Comparison of ENCODE assay signal across 2 cellular contexts in the genomic region with DNA sequence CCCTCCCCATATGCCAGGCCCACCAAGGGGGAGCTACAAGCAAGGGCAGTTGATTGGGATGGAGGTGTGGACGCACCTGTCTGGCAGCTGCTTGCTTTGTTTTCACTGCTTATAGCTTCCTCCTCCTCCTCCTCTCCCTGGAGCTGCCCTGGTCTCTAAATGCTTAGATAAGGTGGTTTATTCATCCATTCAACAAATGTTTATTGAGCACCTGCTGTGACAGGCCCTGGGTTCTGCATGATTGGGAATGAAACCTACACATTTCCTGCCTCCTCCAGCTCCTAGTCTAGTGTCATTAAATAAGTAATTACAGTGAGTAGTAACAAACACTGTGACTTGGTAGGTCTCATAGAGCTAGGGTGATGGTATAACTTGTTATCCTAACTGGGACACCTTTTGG.
TF ChIP-seq lines count a peak whose summit lies in the region.

No MANE protein-coding gene starts in this region.

TF ChIP-seq in K562, 482 proteins besides CTCF, POLR2A, EP300 and RAD21 (continued from another document):
- TF ChIP-seq, protein P1, sequence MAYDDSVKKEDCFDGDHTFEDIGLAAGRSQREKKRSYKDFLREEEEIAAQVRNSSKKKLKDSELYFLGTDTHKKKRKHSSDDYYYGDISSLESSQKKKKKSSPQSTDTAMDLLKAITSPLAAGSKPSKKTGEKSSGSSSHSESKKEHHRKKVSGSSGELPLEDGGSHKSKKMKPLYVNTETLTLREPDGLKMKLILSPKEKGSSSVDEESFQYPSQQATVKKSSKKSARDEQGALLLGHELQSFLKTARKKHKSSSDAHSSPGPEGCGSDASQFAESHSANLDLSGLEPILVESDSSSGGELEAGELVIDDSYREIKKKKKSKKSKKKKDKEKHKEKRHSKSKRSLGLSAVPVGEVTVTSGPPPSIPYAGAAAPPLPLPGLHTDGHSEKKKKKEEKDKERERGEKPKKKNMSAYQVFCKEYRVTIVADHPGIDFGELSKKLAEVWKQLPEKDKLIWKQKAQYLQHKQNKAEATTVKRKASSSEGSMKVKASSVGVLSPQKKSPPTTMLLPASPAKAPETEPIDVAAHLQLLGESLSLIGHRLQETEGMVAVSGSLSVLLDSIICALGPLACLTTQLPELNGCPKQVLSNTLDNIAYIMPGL (CRISPR knock-in tag; IDR thresholded peaks at IDR 0.05) = no peak
- TF ChIP-seq AFF4 (CRISPR knock-in tag; IDR thresholded peaks at IDR 0.05) (no peak), STAT5A (IDR thresholded peaks at IDR 0.05; ENCODE audit: borderline replicate concordance, low read length) (no peak), U2AF2 (optimal IDR thresholded peaks at IDR 0.05; ENCODE audit: low read depth, low read length) (no peak), HEY1 (CRISPR knock-in tag; IDR thresholded peaks at IDR 0.05; ENCODE audit: borderline replicate concordance) (no peak), POLR2H (tag; IDR thresholded peaks at IDR 0.05; ENCODE audit: low read depth) (no peak), CBFA2T3 (IDR thresholded peaks at IDR 0.05) (peak; percentile 28; the same call in 1 of the 2 replicates), ZBTB2 (IDR thresholded peaks at IDR 0.05) (no peak), ZSCAN32 (CRISPR knock-in tag; IDR thresholded peaks at IDR 0.05) (no peak), SNRNP70 (optimal IDR thresholded peaks at IDR 0.05; ENCODE audit: low read depth, low read length) (no peak), DPF2 (IDR thresholded peaks at IDR 0.05) (no peak), SMAD1 (IDR thresholded peaks at IDR 0.05; ENCODE audit: low read depth, low read length, partially characterized antibody) (no peak), HMBOX1 (IDR thresholded peaks at IDR 0.05) (peak; percentile 44; the same call in 1 of the 2 replicates), ZNF134 (CRISPR knock-in tag; conservative IDR thresholded peaks at IDR 0.05) (no peak), KDM1A (IDR thresholded peaks at IDR 0.05) (0 out of 4 replicates have a peak, but pooled peaks of 1 of the 2 experiments have one; percentile 9)
- TF ChIP-seq, protein P2, sequence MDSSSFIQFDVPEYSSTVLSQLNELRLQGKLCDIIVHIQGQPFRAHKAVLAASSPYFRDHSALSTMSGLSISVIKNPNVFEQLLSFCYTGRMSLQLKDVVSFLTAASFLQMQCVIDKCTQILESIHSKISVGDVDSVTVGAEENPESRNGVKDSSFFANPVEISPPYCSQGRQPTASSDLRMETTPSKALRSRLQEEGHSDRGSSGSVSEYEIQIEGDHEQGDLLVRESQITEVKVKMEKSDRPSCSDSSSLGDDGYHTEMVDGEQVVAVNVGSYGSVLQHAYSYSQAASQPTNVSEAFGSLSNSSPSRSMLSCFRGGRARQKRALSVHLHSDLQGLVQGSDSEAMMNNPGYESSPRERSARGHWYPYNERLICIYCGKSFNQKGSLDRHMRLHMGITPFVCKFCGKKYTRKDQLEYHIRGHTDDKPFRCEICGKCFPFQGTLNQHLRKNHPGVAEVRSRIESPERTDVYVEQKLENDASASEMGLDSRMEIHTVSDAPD (CRISPR knock-in tag; IDR thresholded peaks at IDR 0.05) = no peak

TF ChIP-seq in SK-N-SH treated with all-trans-retinoic acid at 6 μM for 48 hours, 23 proteins besides CTCF, POLR2A, EP300 and RAD21 (continued from another document):
- TF ChIP-seq BACH2 (CRISPR knock-in tag; IDR thresholded peaks at IDR 0.05; ENCODE audit: borderline replicate concordance) = no peak
- TF ChIP-seq TCF4 (CRISPR knock-in tag; IDR thresholded peaks at IDR 0.05; ENCODE audit: borderline replicate concordance) = no peak
- no peak for TF ChIP-seq ZC3H10 (CRISPR knock-in tag; IDR thresholded peaks at IDR 0.05)
- TF ChIP-seq ARNTL (CRISPR knock-in tag; IDR thresholded peaks at IDR 0.05; ENCODE audit: borderline replicate concordance, low read depth) = no peak
- no peak for TF ChIP-seq ZFP30 (CRISPR knock-in tag; IDR thresholded peaks at IDR 0.05)
- TF ChIP-seq SNAI2 (CRISPR knock-in tag; IDR thresholded peaks at IDR 0.05) = no peak
- TF ChIP-seq POU6F1 (CRISPR knock-in tag; IDR thresholded peaks at IDR 0.05; ENCODE audit: borderline replicate concordance, low read depth) = no peak
- TF ChIP-seq, protein P3, sequence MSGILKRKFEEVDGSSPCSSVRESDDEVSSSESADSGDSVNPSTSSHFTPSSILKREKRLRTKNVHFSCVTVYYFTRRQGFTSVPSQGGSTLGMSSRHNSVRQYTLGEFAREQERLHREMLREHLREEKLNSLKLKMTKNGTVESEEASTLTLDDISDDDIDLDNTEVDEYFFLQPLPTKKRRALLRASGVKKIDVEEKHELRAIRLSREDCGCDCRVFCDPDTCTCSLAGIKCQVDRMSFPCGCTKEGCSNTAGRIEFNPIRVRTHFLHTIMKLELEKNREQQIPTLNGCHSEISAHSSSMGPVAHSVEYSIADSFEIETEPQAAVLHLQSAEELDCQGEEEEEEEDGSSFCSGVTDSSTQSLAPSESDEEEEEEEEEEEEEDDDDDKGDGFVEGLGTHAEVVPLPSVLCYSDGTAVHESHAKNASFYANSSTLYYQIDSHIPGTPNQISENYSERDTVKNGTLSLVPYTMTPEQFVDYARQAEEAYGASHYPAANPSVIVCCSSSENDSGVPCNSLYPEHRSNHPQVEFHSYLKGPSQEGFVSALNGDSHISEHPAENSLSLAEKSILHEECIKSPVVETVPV (CRISPR knock-in tag; IDR thresholded peaks at IDR 0.05) = no peak
- TF ChIP-seq ISL1 (CRISPR knock-in tag; IDR thresholded peaks at IDR 0.05) = no peak
- no peak for TF ChIP-seq GLIS3 (CRISPR knock-in tag; IDR thresholded peaks at IDR 0.05)
TF ChIP-seq in SK-N-SH treated with all-trans-retinoic acid at 6 μM for 48 hours: peak in this region for 0.
